ENCODE assay signal across 8 cellular contexts in the genomic region with DNA sequence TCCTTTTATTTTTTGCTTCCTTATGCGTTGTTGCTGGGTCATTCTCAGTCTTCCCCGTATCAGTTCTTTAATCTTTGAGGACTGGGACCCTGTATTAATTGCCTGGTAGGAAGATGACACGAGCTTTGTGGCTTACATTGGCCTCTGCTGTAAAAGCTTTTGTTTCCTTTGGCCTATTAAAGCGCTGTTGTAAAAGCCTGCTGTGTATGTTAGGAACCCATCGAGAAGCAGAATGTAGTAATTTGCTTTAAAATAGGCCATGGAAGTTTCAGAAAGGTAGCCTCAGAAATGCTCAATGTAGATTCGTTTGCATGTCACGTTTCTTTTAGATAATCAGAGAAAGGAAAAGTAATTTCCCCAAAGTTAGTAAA.
DNase-seq lines count a peak whose midpoint lies in the region; ATAC-seq and TF ChIP-seq lines count a peak whose summit lies in the region.

No MANE protein-coding gene starts in this region.

- CTCF ChIA-PET in naive thymus-derived CD4-positive, alpha-beta T cell (lab: Charles Lee), result interaction anchor here (0.7 to 1.2 kb wide), 5 partner anchors 21 to 957 kb away, joined by 3 to 6 read pairs (median 3); a partner anchor contains a TSS

- H3K36me3 Mint-ChIP-seq in activated naive CD4-positive, alpha-beta T cell treated with anti-CD3 and anti-CD28 coated beads, Interleukin-2, amount 50 U/mL, for 24 hours, result no peaks in the 10 kb centered on the region
- no peaks in the 10 kb centered on the region for H3K36me3 Mint-ChIP-seq in IgD-negative memory B cell
- peaks cover 0 to 11% (median 0%) of the 10 kb centered on the region in 5 donors for H3K36me3 Mint-ChIP-seq in naive thymus-derived CD4-positive, alpha-beta T cell

- H3K27me3 Mint-ChIP-seq in activated naive CD4-positive, alpha-beta T cell treated with anti-CD3 and anti-CD28 coated beads, Interleukin-2, amount 50 U/mL, for 24 hours, result no peaks in the 10 kb centered on the region
- H3K27me3 Mint-ChIP-seq in IgD-negative memory B cell, result no peaks in the 10 kb centered on the region
- H3K27me3 Mint-ChIP-seq in naive thymus-derived CD4-positive, alpha-beta T cell, result no peaks in the 10 kb centered on the region

- peaks cover 8% of the 10 kb centered on the region for H3K9me3 Mint-ChIP-seq in activated naive CD4-positive, alpha-beta T cell treated with anti-CD3 and anti-CD28 coated beads, Interleukin-2, amount 50 U/mL, for 24 hours
- H3K9me3 Mint-ChIP-seq in IgD-negative memory B cell, result no peaks in the 10 kb centered on the region
- H3K9me3 Mint-ChIP-seq in naive thymus-derived CD4-positive, alpha-beta T cell, result peaks cover 0 to 6% (median 0%) of the 10 kb centered on the region in 11 donors

- H3K27ac Mint-ChIP-seq in activated naive CD4-positive, alpha-beta T cell treated with anti-CD3 and anti-CD28 coated beads, Interleukin-2, amount 50 U/mL, for 24 hours, result peak overlapping the region; percentile 100
- H3K27ac Mint-ChIP-seq in IgD-negative memory B cell, result peak overlapping the region; percentile 98 to 100 (median 99)
- H3K27ac Mint-ChIP-seq in naive thymus-derived CD4-positive, alpha-beta T cell, result peak overlapping the region; percentile 98 to 100 (median 100)

- H3K27ac ChIP-seq in dorsolateral prefrontal cortex, result peak overlapping the region; percentile 96 to 100 (median 100)
- peak overlapping the region; percentile 99 for H3K27ac ChIP-seq in naive thymus-derived CD4-positive, alpha-beta T cell (ENCODE audit: low read depth, low read length)

- peaks cover 27 to 35% of the 10 kb centered on the region in 2 donors for H3K4me1 ChIP-seq in naive thymus-derived CD4-positive, alpha-beta T cell (ENCODE audit: control insufficient read depth in 2 of 2, insufficient read depth in 2 of 2, low read length in 2 of 2)

- TF ChIP-seq CTCF in dorsolateral prefrontal cortex (IDR thresholded peaks at IDR 0.05 in 54 of 56, conservative IDR thresholded peaks at IDR 0.05 in 2 of 56; ENCODE audit: low read depth in 1 of 56, partially characterized antibody in 56 of 56), result no peak

- H3K4me1 Mint-ChIP-seq in activated naive CD4-positive, alpha-beta T cell treated with anti-CD3 and anti-CD28 coated beads, Interleukin-2, amount 50 U/mL, for 24 hours, result peaks cover 61% of the 10 kb centered on the region
- peaks cover 19 to 49% (median 30%) of the 10 kb centered on the region in 3 donors for H3K4me1 Mint-ChIP-seq in IgD-negative memory B cell
- peaks cover 24 to 64% (median 49%) of the 10 kb centered on the region in 7 donors for H3K4me1 Mint-ChIP-seq in naive thymus-derived CD4-positive, alpha-beta T cell

- no peak for DNase-seq in activated naive CD4-positive, alpha-beta T cell treated with Interleukin-2 at 50 U/mL for 16 hours
- no peak for DNase-seq in dorsolateral prefrontal cortex
- DNase-seq in naive thymus-derived CD4-positive, alpha-beta T cell, result no peak
- no peak for DNase-seq in stimulated activated CD4-positive, alpha-beta T cell treated with anti-CD3 and anti-CD28 coated beads, Interleukin-4, amount 100 ng/mL, for 1 hour
- no peak for DNase-seq in GM19238 (ENCODE audit: insufficient read length, low spot score)
- no peak for DNase-seq in dermis blood vessel endothelial cell

- H3K36me3 ChIP-seq in naive thymus-derived CD4-positive, alpha-beta T cell (ENCODE audit: control insufficient read depth in 2 of 3, insufficient read depth in 3 of 3, low read length in 3 of 3), result no peaks in the 10 kb centered on the region

- peak overlapping the region; percentile 90 for H3K4me3 Mint-ChIP-seq in activated naive CD4-positive, alpha-beta T cell treated with anti-CD3 and anti-CD28 coated beads, Interleukin-2, amount 50 U/mL, for 24 hours
- peak overlapping the region; percentile 92 to 97 (median 97) for H3K4me3 Mint-ChIP-seq in IgD-negative memory B cell
- H3K4me3 Mint-ChIP-seq in naive thymus-derived CD4-positive, alpha-beta T cell, result peak overlapping the region; percentile 86 to 98 (median 95)

- peak; percentile 5 for ATAC-seq in naive thymus-derived CD4-positive, alpha-beta T cell

- H3K9me3 ChIP-seq in naive thymus-derived CD4-positive, alpha-beta T cell (ENCODE audit: control insufficient read depth in 2 of 3, low read length in 3 of 3), result no peaks in the 10 kb centered on the region

- H3K27me3 ChIP-seq in dorsolateral prefrontal cortex, result no peaks in the 10 kb centered on the region
- H3K27me3 ChIP-seq in naive thymus-derived CD4-positive, alpha-beta T cell (ENCODE audit: control insufficient read depth in 2 of 2, insufficient read depth in 2 of 2, low read length in 2 of 2), result no peaks in the 10 kb centered on the region

- intact Hi-C loops in dorsolateral prefrontal cortex (cut with DNase I), result loop anchor here (2.0 to 10.0 kb wide), 7 partner anchors 69 to 1006 kb away; a partner anchor contains a TSS
- intact Hi-C loops in naive thymus-derived CD4-positive, alpha-beta T cell (cut with micrococcal nuclease), result loop anchor here (1.0 to 10.0 kb wide), 14 partner anchors 180 to 1696 kb away; a partner anchor contains a TSS

- POLR2A ChIA-PET in naive thymus-derived CD4-positive, alpha-beta T cell (lab: Charles Lee), result interaction anchor here (0.6 to 2.5 kb wide), 17 partner anchors 12 to 1228 kb away, joined by 3 to 11 read pairs (median 3); a partner anchor contains a TSS

- H3K4me3 ChIP-seq in dorsolateral prefrontal cortex, result peak overlapping the region; percentile 41 to 80 (median 68)
- H3K4me3 ChIP-seq in naive thymus-derived CD4-positive, alpha-beta T cell (ENCODE audit: low read length), result peak overlapping the region; percentile 85
